9 cellular contexts compared by ENCODE assay signal in the genomic region with DNA sequence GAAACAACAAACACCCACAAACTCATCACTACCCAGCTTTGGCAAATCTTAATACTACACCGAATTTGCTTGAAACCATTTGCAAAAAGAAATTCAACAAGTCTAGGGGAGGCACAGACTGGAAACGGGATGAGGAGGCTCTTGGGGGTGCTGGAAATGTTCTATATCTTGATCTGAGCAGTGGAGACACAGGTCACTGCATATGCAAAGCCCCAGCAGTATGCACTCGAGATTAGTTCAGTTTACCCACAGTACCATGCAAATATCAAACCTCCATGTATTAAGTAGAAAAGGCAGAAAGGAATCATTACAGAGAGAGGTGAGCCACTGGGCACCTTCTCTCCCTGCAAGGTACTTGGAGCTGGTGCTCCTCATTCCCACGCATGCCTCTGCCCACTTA.
DNase-seq lines count a peak whose midpoint lies in the region; ATAC-seq and TF ChIP-seq lines count a peak whose summit lies in the region.
"Had no signal": no experiment of that assay in that cellular context is flagged by ENCODE, and none has a peak within 500 bp of the region (broad histone marks: within the 10 kb centered on the region; RNA-seq: fewer than 3 reads in every experiment).

No MANE protein-coding gene starts in this region.

- no peak overlapping the region for H3K4me3 ChIP-seq in Peyer's patch
- H3K4me3 ChIP-seq: hepatocyte had no signal

- H3K27ac ChIP-seq in Peyer's patch, result peak overlapping the region; percentile 43 to 83 (median 60)
- H3K27ac ChIP-seq: hepatocyte had no signal

- H3K36me3 Mint-ChIP-seq in activated T-cell treated with anti-CD3 and anti-CD28 coated beads, Interleukin-2, amount 50 U/mL, for 72 hours (ENCODE audit: insufficient read depth in 2 of 2), result peaks cover 11 to 36% of the 10 kb centered on the region in 2 donors
- peaks cover 27% of the 10 kb centered on the region for H3K36me3 Mint-ChIP-seq in effector memory CD8-positive, alpha-beta T cell (ENCODE audit: insufficient read depth)
- peaks cover 50% of the 10 kb centered on the region for H3K36me3 Mint-ChIP-seq in stimulated activated memory B cell treated with anti-CD40 and anti-IgM and Interleukin-4, amounts not matched to agents 10 μg/mL and 1 μg/mL and 100 μg/mL, for 72 hours

- peak overlapping the region; percentile 96 for H3K27ac Mint-ChIP-seq in activated T-cell treated with anti-CD3 and anti-CD28 coated beads, Interleukin-2, amount 50 U/mL, for 72 hours
- H3K27ac Mint-ChIP-seq in effector memory CD8-positive, alpha-beta T cell, result peak overlapping the region; percentile 86 to 92
- H3K27ac Mint-ChIP-seq in stimulated activated memory B cell treated with anti-CD40 and anti-IgM and Interleukin-4, amounts not matched to agents 10 μg/mL and 1 μg/mL and 100 μg/mL, for 72 hours, result peak overlapping the region; percentile 82

- peaks cover 71% of the 10 kb centered on the region for H3K4me1 Mint-ChIP-seq in activated T-cell treated with anti-CD3 and anti-CD28 coated beads, Interleukin-2, amount 50 U/mL, for 72 hours (ENCODE audit: low read depth)
- H3K4me1 Mint-ChIP-seq in effector memory CD8-positive, alpha-beta T cell (ENCODE audit: low read depth in 2 of 2), result peaks cover 71 to 85% of the 10 kb centered on the region in 2 donors
- peaks cover 83% of the 10 kb centered on the region for H3K4me1 Mint-ChIP-seq in stimulated activated memory B cell treated with anti-CD40 and anti-IgM and Interleukin-4, amounts not matched to agents 10 μg/mL and 1 μg/mL and 100 μg/mL, for 72 hours

- DNase-seq in activated T-cell treated with anti-CD3 and anti-CD28 coated beads, Interleukin-2, amount 50 U/mL, for 72 hours, result no peak
- no peak for DNase-seq in activated T-cell treated with anti-CD3 and anti-CD28 coated beads, Interleukin-2, amount 50 U/mL, for 48 hours
- DNase-seq in Peyer's patch (peak in 1 of 3 donors; percentile 56), sciatic nerve (ENCODE audit: low spot score) (no peak), NCI-H1105 (lab: John Stamatoyannopoulos, UW) (no peak)
- DNase-seq in effector memory CD8-positive, alpha-beta T cell, result no peak

- no peaks in the 10 kb centered on the region for H3K27me3 Mint-ChIP-seq in activated T-cell treated with anti-CD3 and anti-CD28 coated beads, Interleukin-2, amount 50 U/mL, for 72 hours (ENCODE audit: low read depth)
- H3K27me3 Mint-ChIP-seq in effector memory CD8-positive, alpha-beta T cell, result no peaks in the 10 kb centered on the region
- H3K27me3 Mint-ChIP-seq in stimulated activated memory B cell treated with anti-CD40 and anti-IgM and Interleukin-4, amounts not matched to agents 10 μg/mL and 1 μg/mL and 100 μg/mL, for 72 hours, result no peaks in the 10 kb centered on the region

- peaks cover 0 to 43% (median 15%) of the 10 kb centered on the region in 4 donors for H3K4me1 ChIP-seq in Peyer's patch

- H3K9me3 ChIP-seq in Peyer's patch, result peaks cover 0 to 3% (median 0%) of the 10 kb centered on the region in 4 donors

- H3K4me3 Mint-ChIP-seq in activated T-cell treated with anti-CD3 and anti-CD28 coated beads, Interleukin-2, amount 50 U/mL, for 72 hours, result peak overlapping the region; percentile 60 to 74
- H3K4me3 Mint-ChIP-seq in effector memory CD8-positive, alpha-beta T cell, result peak overlapping the region; percentile 79 to 85
- peak overlapping the region; percentile 63 for H3K4me3 Mint-ChIP-seq in stimulated activated memory B cell treated with anti-CD40 and anti-IgM and Interleukin-4, amounts not matched to agents 10 μg/mL and 1 μg/mL and 100 μg/mL, for 72 hours

- TF ChIP-seq POLR2A in Peyer's patch (IDR thresholded peaks at IDR 0.05), result no peak

- intact Hi-C loops in sciatic nerve (cut with DNase I), result no loop called here

- no peak for TF ChIP-seq CTCF in Peyer's patch (IDR thresholded peaks at IDR 0.05)

- H3K27me3 ChIP-seq in Peyer's patch, result no peaks in the 10 kb centered on the region
- H3K27me3 ChIP-seq: hepatocyte had no signal

- ATAC-seq in activated T-cell treated with anti-CD3 and anti-CD28 coated beads, Interleukin-2, amount 50 U/mL, for 72 hours (replicated peaks in 1 of 2), result no peak
- no peak for ATAC-seq in effector memory CD8-positive, alpha-beta T cell (replicated peaks)
- ATAC-seq in stimulated activated memory B cell treated with anti-CD40 and anti-IgM and Interleukin-4, amounts not matched to agents 10 μg/mL and 1 μg/mL and 100 μg/mL, for 72 hours, result peak; percentile 76
- ATAC-seq in sciatic nerve, result no peak
- no peak for ATAC-seq in GM18511 (IDR thresholded peaks at IDR 0.05; ENCODE audit: unreplicated experiment)

- H3K9me3 Mint-ChIP-seq in activated T-cell treated with anti-CD3 and anti-CD28 coated beads, Interleukin-2, amount 50 U/mL, for 72 hours, result peaks cover 2 to 4% of the 10 kb centered on the region in 2 donors
- no peaks in the 10 kb centered on the region for H3K9me3 Mint-ChIP-seq in effector memory CD8-positive, alpha-beta T cell
- H3K9me3 Mint-ChIP-seq in stimulated activated memory B cell treated with anti-CD40 and anti-IgM and Interleukin-4, amounts not matched to agents 10 μg/mL and 1 μg/mL and 100 μg/mL, for 72 hours, result no peaks in the 10 kb centered on the region

- H3K36me3 ChIP-seq in Peyer's patch, result no peaks in the 10 kb centered on the region
